ENCODE assay signal across 19 cellular contexts in genomic region chr12:25734529-25735180, GRCh38.
DNase-seq lines count a peak whose midpoint lies in the region; ATAC-seq, FAIRE-seq and TF ChIP-seq lines count a peak whose summit lies in the region.
"Had no signal": no experiment of that assay in that cellular context is flagged by ENCODE, and none has a peak within 500 bp of the region (broad histone marks: within the 10 kb centered on the region; RNA-seq: fewer than 3 reads in every experiment).

No MANE protein-coding gene starts in this region.

- TF ChIP-seq CTCF in WTC11 (IDR thresholded peaks at IDR 0.05) (no peak), tibial artery (IDR thresholded peaks at IDR 0.05) (no peak), ascending aorta (IDR thresholded peaks at IDR 0.05) (no peak)

- H3K4me3 ChIP-seq in tibial artery, result no peak overlapping the region
- H3K4me3 ChIP-seq in ascending aorta, result no peak overlapping the region
- H3K4me3 ChIP-seq: BLaER1 treated with 17β-estradiol and CSF1 and Interleukin-3, amounts not matched to agents 10 nM and 100 nM; dorsolateral prefrontal cortex; lung; MG63; Peyer's patch; suprapubic skin had no signal

- peaks cover 14% of the 10 kb centered on the region for H3K4me1 Mint-ChIP-seq in WTC11

- H3K9me3 Mint-ChIP-seq in WTC11, result peaks cover 20% of the 10 kb centered on the region
- H3K9me3 Mint-ChIP-seq: activated T-helper 2 cell treated with anti-CD3 and anti-CD28 coated beads, Interferon-gamma antibody, Interleukin-2, Interleukin-4, amounts not matched to agents 10 μg/mL and 5 μg/mL and 100 μg/mL, durations not matched to agents 14 hours and 24 hours and 36 hours had no signal

- H3K9me3 ChIP-seq in tibial artery, result no peaks in the 10 kb centered on the region
- no peaks in the 10 kb centered on the region for H3K9me3 ChIP-seq in ascending aorta
- H3K9me3 ChIP-seq: Peyer's patch, suprapubic skin had no signal

- CTCF ChIA-PET in WTC11 (lab: Charles Lee), result no interaction called here

- peaks cover 9% of the 10 kb centered on the region for H3K36me3 Mint-ChIP-seq in WTC11

- H3K27me3 Mint-ChIP-seq in WTC11 (ENCODE audit: low read depth), result no peaks in the 10 kb centered on the region; the same call in 1 of the 2 replicates

- H3K27ac ChIP-seq in tibial artery (no peak overlapping the region), ascending aorta (no peak overlapping the region)
- H3K27ac ChIP-seq: BLaER1 treated with 17β-estradiol and CSF1 and Interleukin-3, amounts not matched to agents 10 nM and 100 nM; dorsolateral prefrontal cortex; Peyer's patch; suprapubic skin had no signal

- FAIRE-seq in GM12892 (lab: Jason Lieb, UNC), result no peak

- peak; percentile 85 for ATAC-seq in GM18907 (IDR thresholded peaks at IDR 0.05; ENCODE audit: unreplicated experiment)
- peak; percentile 71 for ATAC-seq in GM21619 (IDR thresholded peaks at IDR 0.05; ENCODE audit: unreplicated experiment)
- ATAC-seq in HG03159 (IDR thresholded peaks at IDR 0.05; ENCODE audit: unreplicated experiment), result peak; percentile 85
- ATAC-seq in WTC11, result no peak

- no peaks in the 10 kb centered on the region for H3K4me1 ChIP-seq in tibial artery
- H3K4me1 ChIP-seq in ascending aorta, result no peaks in the 10 kb centered on the region
- H3K4me1 ChIP-seq: Peyer's patch had no signal

- H3K36me3 ChIP-seq in tibial artery (no peaks in the 10 kb centered on the region), ascending aorta (no peaks in the 10 kb centered on the region)
- H3K36me3 ChIP-seq: BLaER1 treated with 17β-estradiol and CSF1 and Interleukin-3, amounts not matched to agents 10 nM and 100 nM; MG63; Peyer's patch; suprapubic skin had no signal

- POLR2A ChIA-PET in WTC11 (lab: Charles Lee), result no interaction called here

- H3K27me3 ChIP-seq in tibial artery, result no peaks in the 10 kb centered on the region
- H3K27me3 ChIP-seq in ascending aorta, result no peaks in the 10 kb centered on the region
- H3K27me3 ChIP-seq: BLaER1 treated with 17β-estradiol and CSF1 and Interleukin-3, amounts not matched to agents 10 nM and 100 nM; MG63; Peyer's patch; suprapubic skin had no signal

- no peak overlapping the region for H3K27ac Mint-ChIP-seq in WTC11
- H3K27ac Mint-ChIP-seq: activated T-helper 2 cell treated with anti-CD3 and anti-CD28 coated beads, Interferon-gamma antibody, Interleukin-2, Interleukin-4, amounts not matched to agents 10 μg/mL and 5 μg/mL and 100 μg/mL, durations not matched to agents 14 hours and 24 hours and 36 hours; HFFc6 had no signal

- DNase-seq in WTC11 (ENCODE audit: low spot score) (no peak), GM12892 (ENCODE audit: insufficient read length) (no peak), tibial artery (no peak), DMS53 treated with DMSO at 0.1 percent for 48 hours (lab: John Stamatoyannopoulos, UW; ENCODE audit: unreplicated experiment) (no peak), ascending aorta (ENCODE audit: low spot score in 2 of 2) (no peak)
- DNase-seq: activated CD4-positive, alpha-beta T cell treated with anti-CD3 and anti-CD28 coated beads, Interleukin-2, amount 50 U/mL, for 48 hours; dorsolateral prefrontal cortex; HFFc6; MG63; NCI-H226; Peyer's patch; small intestine had no signal

- H3K4me3 Mint-ChIP-seq in WTC11, result no peak overlapping the region
- H3K4me3 Mint-ChIP-seq: HFFc6 had no signal

- intact Hi-C loops in tibial artery (cut with DNase I; ENCODE audit: low total_unique reads) (no loop called here), ascending aorta (cut with DNase I) (no loop called here)

- no peak for TF ChIP-seq POLR2A in GM12892 (IDR thresholded peaks at IDR 0.05; ENCODE audit: low read depth, low read length)

TF ChIP-seq in WTC11, 78 proteins besides CTCF, POLR2A, EP300 and RAD21:
- TF ChIP-seq HMGA2 (CRISPR knock-in tag; IDR thresholded peaks at IDR 0.05) (peak; percentile 88; the same call in 1 of the 2 replicates), MXD4 (CRISPR knock-in tag; IDR thresholded peaks at IDR 0.05; ENCODE audit: borderline replicate concordance) (no peak)
